ENCODE assay signal across 1 cellular context in the genomic region with DNA sequence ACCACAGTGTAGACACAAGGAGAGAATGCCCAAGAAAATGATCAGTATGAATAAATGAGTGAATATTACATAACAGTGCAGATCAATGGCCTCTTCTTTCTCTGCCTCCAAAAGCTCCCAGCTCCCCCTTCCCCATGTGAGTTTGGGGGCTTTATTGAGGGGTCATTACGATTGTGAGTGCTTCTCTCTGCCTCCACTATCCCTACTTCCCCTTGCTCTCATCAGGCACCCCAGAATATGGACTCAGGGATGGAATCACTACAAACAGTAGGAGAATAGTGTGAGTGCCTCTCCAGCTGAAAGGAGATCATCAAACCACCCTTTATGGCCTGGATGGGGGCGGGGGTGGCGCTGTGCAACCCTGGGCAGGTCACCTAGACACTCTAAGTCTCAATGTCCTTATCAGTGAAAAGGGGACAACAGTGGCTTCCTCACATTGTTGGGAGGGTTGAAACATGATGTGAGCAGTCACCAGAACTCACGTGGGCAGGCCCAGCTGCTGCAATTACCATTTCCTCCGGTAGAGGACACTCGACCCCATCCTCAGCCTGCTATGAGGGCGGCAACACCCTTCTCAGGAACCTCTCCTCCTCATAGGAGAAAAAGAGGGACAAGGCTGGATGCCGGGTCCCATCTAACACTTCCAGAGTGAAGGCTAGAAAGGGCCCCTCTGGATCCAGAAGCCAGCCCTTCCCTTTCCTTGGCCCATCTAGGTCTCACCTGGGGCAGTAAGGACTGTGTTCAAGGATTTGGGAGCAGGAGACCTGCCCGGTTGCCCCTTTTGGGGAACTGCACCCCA.
A peak's percentile ranks its signal among the peaks of the same experiment; 100 is the strongest.
TF ChIP-seq lines count a peak whose summit lies in the region.

No MANE protein-coding gene starts in this region.

TF ChIP-seq in HEK293, 187 proteins besides CTCF, POLR2A, EP300 and RAD21 (continued from another document and continues in another):
- TF ChIP-seq, protein P1, sequence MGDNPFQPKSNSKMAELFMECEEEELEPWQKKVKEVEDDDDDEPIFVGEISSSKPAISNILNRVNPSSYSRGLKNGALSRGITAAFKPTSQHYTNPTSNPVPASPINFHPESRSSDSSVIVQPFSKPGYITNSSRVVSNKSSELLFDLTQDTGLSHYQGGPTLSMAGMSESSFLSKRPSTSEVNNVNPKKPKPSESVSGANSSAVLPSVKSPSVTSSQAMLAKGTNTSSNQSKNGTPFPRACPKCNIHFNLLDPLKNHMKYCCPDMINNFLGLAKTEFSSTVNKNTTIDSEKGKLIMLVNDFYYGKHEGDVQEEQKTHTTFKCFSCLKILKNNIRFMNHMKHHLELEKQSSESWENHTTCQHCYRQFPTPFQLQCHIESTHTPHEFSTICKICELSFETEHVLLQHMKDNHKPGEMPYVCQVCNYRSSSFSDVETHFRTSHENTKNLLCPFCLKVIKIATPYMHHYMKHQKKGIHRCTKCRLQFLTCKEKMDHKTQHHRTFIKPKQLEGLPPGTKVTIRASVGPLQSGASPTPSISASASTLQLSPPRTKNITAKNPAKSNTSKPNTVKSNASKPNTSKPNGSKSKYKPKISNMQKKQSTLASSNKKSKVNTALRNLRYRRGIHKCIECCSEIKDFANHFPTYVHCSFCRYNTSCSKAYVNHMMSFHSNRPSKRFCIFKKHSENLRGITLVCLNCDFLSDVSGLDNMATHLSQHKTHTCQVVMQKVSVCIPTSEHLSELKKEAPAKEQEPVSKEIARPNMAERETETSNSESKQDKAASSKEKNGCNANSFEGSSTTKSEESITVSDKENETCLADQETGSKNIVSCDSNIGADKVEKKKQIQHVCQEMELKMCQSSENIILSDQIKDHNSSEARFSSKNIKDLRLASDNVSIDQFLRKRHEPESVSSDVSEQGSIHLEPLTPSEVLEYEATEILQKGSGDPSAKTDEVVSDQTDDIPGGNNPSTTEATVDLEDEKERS (tag by site-specific recombination; IDR thresholded peaks at IDR 0.05), result no peak
- TF ChIP-seq, protein P2, sequence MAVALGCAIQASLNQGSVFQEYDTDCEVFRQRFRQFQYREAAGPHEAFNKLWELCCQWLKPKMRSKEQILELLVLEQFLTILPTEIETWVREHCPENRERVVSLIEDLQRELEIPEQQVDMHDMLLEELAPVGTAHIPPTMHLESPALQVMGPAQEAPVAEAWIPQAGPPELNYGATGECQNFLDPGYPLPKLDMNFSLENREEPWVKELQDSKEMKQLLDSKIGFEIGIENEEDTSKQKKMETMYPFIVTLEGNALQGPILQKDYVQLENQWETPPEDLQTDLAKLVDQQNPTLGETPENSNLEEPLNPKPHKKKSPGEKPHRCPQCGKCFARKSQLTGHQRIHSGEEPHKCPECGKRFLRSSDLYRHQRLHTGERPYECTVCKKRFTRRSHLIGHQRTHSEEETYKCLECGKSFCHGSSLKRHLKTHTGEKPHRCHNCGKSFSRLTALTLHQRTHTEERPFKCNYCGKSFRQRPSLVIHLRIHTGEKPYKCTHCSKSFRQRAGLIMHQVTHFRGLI (tag by site-specific recombination; IDR thresholded peaks at IDR 0.05), result no peak
- TF ChIP-seq ZNF335 (tag by site-specific recombination; conservative IDR thresholded peaks at IDR 0.05), result peak; percentile 26
- TF ChIP-seq ZNF404 (tag by site-specific recombination; IDR thresholded peaks at IDR 0.05), result no peak
- no peak for TF ChIP-seq WT1 (tag by site-specific recombination; IDR thresholded peaks at IDR 0.05)
- no peak for TF ChIP-seq ZNF24 (tag by site-specific recombination; IDR thresholded peaks at IDR 0.05)
- TF ChIP-seq ZNF19 (tag by site-specific recombination; IDR thresholded peaks at IDR 0.05; ENCODE audit: low read depth), result no peak
- no peak for TF ChIP-seq ZNF510 (tag by site-specific recombination; IDR thresholded peaks at IDR 0.05; ENCODE audit: insufficient replicate concordance)
- TF ChIP-seq ZNF48 (tag by site-specific recombination; IDR thresholded peaks at IDR 0.05), result no peak
- no peak for TF ChIP-seq MYNN (tag by site-specific recombination; IDR thresholded peaks at IDR 0.05; ENCODE audit: borderline replicate concordance)
- no peak for TF ChIP-seq GLIS2 (tag by site-specific recombination; IDR thresholded peaks at IDR 0.05)
- no peak for TF ChIP-seq ZNF544 (tag by site-specific recombination; IDR thresholded peaks at IDR 0.05)
- TF ChIP-seq, protein P3, sequence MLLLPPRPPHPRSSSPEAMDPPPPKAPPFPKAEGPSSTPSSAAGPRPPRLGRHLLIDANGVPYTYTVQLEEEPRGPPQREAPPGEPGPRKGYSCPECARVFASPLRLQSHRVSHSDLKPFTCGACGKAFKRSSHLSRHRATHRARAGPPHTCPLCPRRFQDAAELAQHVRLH (tag by site-specific recombination; IDR thresholded peaks at IDR 0.05), result no peak
- TF ChIP-seq ZNF311 (tag by site-specific recombination; IDR thresholded peaks at IDR 0.05; ENCODE audit: borderline replicate concordance), result no peak
- TF ChIP-seq IKZF3 (tag by site-specific recombination; IDR thresholded peaks at IDR 0.05), result peak; percentile 93
- no peak for TF ChIP-seq ZNF175 (tag by site-specific recombination; IDR thresholded peaks at IDR 0.05)
- no peak for TF ChIP-seq ZNF174 (tag by site-specific recombination; IDR thresholded peaks at IDR 0.05)
- TF ChIP-seq ZEB2 (tag by site-specific recombination; IDR thresholded peaks at IDR 0.05), result peak; percentile 40; the same call in 1 of the 2 replicates
- no peak for TF ChIP-seq ZNF530 (tag by site-specific recombination; IDR thresholded peaks at IDR 0.05; ENCODE audit: low read depth)
- TF ChIP-seq, protein P4, sequence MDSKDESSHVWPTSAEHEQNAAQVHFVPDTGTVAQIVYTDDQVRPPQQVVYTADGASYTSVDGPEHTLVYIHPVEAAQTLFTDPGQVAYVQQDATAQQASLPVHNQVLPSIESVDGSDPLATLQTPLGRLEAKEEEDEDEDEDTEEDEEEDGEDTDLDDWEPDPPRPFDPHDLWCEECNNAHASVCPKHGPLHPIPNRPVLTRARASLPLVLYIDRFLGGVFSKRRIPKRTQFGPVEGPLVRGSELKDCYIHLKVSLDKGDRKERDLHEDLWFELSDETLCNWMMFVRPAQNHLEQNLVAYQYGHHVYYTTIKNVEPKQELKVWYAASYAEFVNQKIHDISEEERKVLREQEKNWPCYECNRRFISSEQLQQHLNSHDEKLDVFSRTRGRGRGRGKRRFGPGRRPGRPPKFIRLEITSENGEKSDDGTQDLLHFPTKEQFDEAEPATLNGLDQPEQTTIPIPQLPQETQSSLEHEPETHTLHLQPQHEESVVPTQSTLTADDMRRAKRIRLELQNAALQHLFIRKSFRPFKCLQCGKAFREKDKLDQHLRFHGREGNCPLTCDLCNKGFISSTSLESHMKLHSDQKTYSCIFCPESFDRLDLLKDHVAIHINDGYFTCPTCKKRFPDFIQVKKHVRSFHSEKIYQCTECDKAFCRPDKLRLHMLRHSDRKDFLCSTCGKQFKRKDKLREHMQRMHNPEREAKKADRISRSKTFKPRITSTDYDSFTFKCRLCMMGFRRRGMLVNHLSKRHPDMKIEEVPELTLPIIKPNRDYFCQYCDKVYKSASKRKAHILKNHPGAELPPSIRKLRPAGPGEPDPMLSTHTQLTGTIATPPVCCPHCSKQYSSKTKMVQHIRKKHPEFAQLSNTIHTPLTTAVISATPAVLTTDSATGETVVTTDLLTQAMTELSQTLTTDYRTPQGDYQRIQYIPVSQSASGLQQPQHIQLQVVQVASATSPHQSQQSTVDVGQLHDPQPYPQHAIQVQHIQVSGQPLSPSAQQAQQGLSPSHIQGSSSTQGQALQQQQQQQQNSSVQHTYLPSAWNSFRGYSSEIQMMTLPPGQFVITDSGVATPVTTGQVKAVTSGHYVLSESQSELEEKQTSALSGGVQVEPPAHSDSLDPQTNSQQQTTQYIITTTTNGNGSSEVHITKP (tag by site-specific recombination; IDR thresholded peaks at IDR 0.05), result peak; percentile 25; the same call in 1 of the 2 replicates
- no peak for TF ChIP-seq ZBTB1 (tag by site-specific recombination; IDR thresholded peaks at IDR 0.05)
- peak; percentile 84 for TF ChIP-seq ZNF654 (tag by site-specific recombination; IDR thresholded peaks at IDR 0.05; ENCODE audit: low read depth)
- TF ChIP-seq ZNF112 (tag by site-specific recombination; IDR thresholded peaks at IDR 0.05), result no peak
- no peak for TF ChIP-seq ZFP37 (tag by site-specific recombination; IDR thresholded peaks at IDR 0.05)
- peak; percentile 80 for TF ChIP-seq KLF1 (tag by site-specific recombination; IDR thresholded peaks at IDR 0.05)
- no peak for TF ChIP-seq ZBTB7A (tag by site-specific recombination; IDR thresholded peaks at IDR 0.05; ENCODE audit: low read depth)
- no peak for TF ChIP-seq ZNF394 (tag by site-specific recombination; IDR thresholded peaks at IDR 0.05; ENCODE audit: borderline replicate concordance)
- TF ChIP-seq, protein P5, sequence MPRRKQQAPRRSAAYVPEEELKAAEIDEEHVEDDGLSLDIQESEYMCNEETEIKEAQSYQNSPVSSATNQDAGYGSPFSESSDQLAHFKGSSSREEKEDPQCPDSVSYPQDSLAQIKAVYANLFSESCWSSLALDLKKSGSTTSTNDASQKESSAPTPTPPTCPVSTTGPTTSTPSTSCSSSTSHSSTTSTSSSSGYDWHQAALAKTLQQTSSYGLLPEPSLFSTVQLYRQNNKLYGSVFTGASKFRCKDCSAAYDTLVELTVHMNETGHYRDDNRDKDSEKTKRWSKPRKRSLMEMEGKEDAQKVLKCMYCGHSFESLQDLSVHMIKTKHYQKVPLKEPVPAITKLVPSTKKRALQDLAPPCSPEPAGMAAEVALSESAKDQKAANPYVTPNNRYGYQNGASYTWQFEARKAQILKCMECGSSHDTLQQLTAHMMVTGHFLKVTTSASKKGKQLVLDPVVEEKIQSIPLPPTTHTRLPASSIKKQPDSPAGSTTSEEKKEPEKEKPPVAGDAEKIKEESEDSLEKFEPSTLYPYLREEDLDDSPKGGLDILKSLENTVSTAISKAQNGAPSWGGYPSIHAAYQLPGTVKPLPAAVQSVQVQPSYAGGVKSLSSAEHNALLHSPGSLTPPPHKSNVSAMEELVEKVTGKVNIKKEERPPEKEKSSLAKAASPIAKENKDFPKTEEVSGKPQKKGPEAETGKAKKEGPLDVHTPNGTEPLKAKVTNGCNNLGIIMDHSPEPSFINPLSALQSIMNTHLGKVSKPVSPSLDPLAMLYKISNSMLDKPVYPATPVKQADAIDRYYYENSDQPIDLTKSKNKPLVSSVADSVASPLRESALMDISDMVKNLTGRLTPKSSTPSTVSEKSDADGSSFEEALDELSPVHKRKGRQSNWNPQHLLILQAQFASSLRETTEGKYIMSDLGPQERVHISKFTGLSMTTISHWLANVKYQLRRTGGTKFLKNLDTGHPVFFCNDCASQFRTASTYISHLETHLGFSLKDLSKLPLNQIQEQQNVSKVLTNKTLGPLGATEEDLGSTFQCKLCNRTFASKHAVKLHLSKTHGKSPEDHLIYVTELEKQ (tag by site-specific recombination; IDR thresholded peaks at IDR 0.05; ENCODE audit: borderline replicate concordance), result no peak
- TF ChIP-seq, protein P6, sequence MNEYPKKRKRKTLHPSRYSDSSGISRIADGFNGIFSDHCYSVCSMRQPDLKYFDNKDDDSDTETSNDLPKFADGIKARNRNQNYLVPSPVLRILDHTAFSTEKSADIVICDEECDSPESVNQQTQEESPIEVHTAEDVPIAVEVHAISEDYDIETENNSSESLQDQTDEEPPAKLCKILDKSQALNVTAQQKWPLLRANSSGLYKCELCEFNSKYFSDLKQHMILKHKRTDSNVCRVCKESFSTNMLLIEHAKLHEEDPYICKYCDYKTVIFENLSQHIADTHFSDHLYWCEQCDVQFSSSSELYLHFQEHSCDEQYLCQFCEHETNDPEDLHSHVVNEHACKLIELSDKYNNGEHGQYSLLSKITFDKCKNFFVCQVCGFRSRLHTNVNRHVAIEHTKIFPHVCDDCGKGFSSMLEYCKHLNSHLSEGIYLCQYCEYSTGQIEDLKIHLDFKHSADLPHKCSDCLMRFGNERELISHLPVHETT (tag by site-specific recombination; IDR thresholded peaks at IDR 0.05), result no peak
- TF ChIP-seq, protein P7, sequence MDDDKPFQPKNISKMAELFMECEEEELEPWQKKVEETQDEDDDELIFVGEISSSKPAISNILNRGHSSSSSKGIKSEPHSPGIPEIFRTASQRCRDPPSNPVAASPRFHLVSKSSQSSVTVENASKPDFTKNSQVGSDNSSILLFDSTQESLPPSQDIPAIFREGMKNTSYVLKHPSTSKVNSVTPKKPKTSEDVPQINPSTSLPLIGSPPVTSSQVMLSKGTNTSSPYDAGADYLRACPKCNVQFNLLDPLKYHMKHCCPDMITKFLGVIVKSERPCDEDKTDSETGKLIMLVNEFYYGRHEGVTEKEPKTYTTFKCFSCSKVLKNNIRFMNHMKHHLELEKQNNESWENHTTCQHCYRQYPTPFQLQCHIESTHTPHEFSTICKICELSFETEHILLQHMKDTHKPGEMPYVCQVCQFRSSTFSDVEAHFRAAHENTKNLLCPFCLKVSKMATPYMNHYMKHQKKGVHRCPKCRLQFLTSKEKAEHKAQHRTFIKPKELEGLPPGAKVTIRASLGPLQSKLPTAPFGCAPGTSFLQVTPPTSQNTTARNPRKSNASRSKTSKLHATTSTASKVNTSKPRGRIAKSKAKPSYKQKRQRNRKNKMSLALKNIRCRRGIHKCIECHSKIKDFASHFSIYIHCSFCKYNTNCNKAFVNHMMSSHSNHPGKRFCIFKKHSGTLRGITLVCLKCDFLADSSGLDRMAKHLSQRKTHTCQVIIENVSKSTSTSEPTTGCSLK (tag by site-specific recombination; IDR thresholded peaks at IDR 0.05), result no peak
- no peak for TF ChIP-seq RBAK (tag by site-specific recombination; IDR thresholded peaks at IDR 0.05)
- no peak for TF ChIP-seq ZNF473 (tag by site-specific recombination; IDR thresholded peaks at IDR 0.05)
- peak; percentile 74; the same call in 1 of the 2 replicates for TF ChIP-seq TRIM28 (IDR thresholded peaks at IDR 0.05; ENCODE audit: borderline replicate concordance, low read length)
- peak; percentile 37; the same call in 1 of the 2 replicates for TF ChIP-seq EGR2 (tag by site-specific recombination; IDR thresholded peaks at IDR 0.05; ENCODE audit: low read depth)
- no peak for TF ChIP-seq KLF9 (tag by site-specific recombination; IDR thresholded peaks at IDR 0.05; ENCODE audit: low read depth)
- TF ChIP-seq ZSCAN30 (tag by site-specific recombination; IDR thresholded peaks at IDR 0.05), result peak; percentile 55; the same call in 1 of the 2 replicates
- TF ChIP-seq, protein P8, sequence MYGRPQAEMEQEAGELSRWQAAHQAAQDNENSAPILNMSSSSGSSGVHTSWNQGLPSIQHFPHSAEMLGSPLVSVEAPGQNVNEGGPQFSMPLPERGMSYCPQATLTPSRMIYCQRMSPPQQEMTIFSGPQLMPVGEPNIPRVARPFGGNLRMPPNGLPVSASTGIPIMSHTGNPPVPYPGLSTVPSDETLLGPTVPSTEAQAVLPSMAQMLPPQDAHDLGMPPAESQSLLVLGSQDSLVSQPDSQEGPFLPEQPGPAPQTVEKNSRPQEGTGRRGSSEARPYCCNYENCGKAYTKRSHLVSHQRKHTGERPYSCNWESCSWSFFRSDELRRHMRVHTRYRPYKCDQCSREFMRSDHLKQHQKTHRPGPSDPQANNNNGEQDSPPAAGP (tag by site-specific recombination; IDR thresholded peaks at IDR 0.05), result peak; percentile 40; the same call in 1 of the 2 replicates
- no peak for TF ChIP-seq ZNF843 (tag by site-specific recombination; IDR thresholded peaks at IDR 0.05)
- TF ChIP-seq ZNF37A (tag by site-specific recombination; IDR thresholded peaks at IDR 0.05), result no peak
- TF ChIP-seq ZXDB (tag by site-specific recombination; IDR thresholded peaks at IDR 0.05), result no peak
- TF ChIP-seq MEIS1 (CRISPR knock-in tag; IDR thresholded peaks at IDR 0.05; ENCODE audit: borderline replicate concordance), result no peak
- TF ChIP-seq SP3 (tag by site-specific recombination; IDR thresholded peaks at IDR 0.05), result no peak; the same call in 1 of the 2 replicates
